Comparison of ENCODE assay signal across 8 cellular contexts in genomic region chr6:33427585-33428218, GRCh38. TPM values are rescaled to one million over a fixed set of nuclear protein-coding genes. Genes with fewer than 3 reads are reported as not detected.
DNase-seq lines count a peak whose midpoint lies in the region; FAIRE-seq and TF ChIP-seq lines count a peak whose summit lies in the region.

No MANE protein-coding gene starts in this region.

- no peaks in the 10 kb centered on the region for H4K20me1 ChIP-seq in mammary epithelial cell (ENCODE audit: insufficient read depth, low read length)
- H4K20me1 ChIP-seq in keratinocyte (ENCODE audit: control insufficient read depth, extremely low read depth, insufficient read depth, low read length): no peaks in the 10 kb centered on the region

- no peaks in the 10 kb centered on the region for H3K27me3 Mint-ChIP-seq in T-helper 2 cell treated with Interferon-gamma antibody and Interleukin-4, amounts not matched to agents 5 μg/mL and 100 μg/mL, for 36 hours (ENCODE audit: low read depth)

- no peaks in the 10 kb centered on the region for H3K9me3 ChIP-seq in A673 (ENCODE audit: low read depth, low read length, poor library complexity, severe bottlenecking)
- H3K9me3 ChIP-seq in mammary epithelial cell (replicated peaks; ENCODE audit: insufficient read depth, low read length): no peaks in the 10 kb centered on the region
- no peaks in the 10 kb centered on the region for H3K9me3 ChIP-seq in keratinocyte (ENCODE audit: control insufficient read depth, low read depth, low read length)

- H3K4me1 Mint-ChIP-seq in T-helper 2 cell treated with Interferon-gamma antibody and Interleukin-4, amounts not matched to agents 5 μg/mL and 100 μg/mL, for 36 hours (ENCODE audit: low read depth): peaks cover 71% of the 10 kb centered on the region

- POLR2A ChIA-PET in A673 (lab: Charles Lee; ENCODE audit: low non-redundant PET): no interaction called here

- peak overlapping the region; percentile 93 for H3K4me2 ChIP-seq in mammary epithelial cell (ENCODE audit: insufficient read depth, low read depth, low read length)
- peak overlapping the region; percentile 89 for H3K4me2 ChIP-seq in keratinocyte (ENCODE audit: control insufficient read depth, extremely low read depth, insufficient read depth, low read depth, low read length)

- WGBS in mammary epithelial cell (ENCODE audit: low coverage, missing lambda C conversion rate): 0% methylated on average over 3 of the region's 79 CpGs

- H3K36me3 Mint-ChIP-seq in T-helper 2 cell treated with Interferon-gamma antibody and Interleukin-4, amounts not matched to agents 5 μg/mL and 100 μg/mL, for 36 hours (ENCODE audit: low read depth): peaks cover 25% of the 10 kb centered on the region

- H3K4me3 ChIP-seq in A673 (ENCODE audit: low read depth, low read length, poor library complexity, severe bottlenecking): peak overlapping the region; percentile 52
- H3K4me3 ChIP-seq in mammary epithelial cell (replicated peaks in 1 of 3; ENCODE audit: insufficient read depth in 1 of 3, low read depth in 2 of 3, low read length in 3 of 3): peak overlapping the region; percentile 49 to 64 (median 56)
- peak overlapping the region; percentile 46 to 66 (median 59) for H3K4me3 ChIP-seq in keratinocyte (ENCODE audit: control insufficient read depth in 2 of 3, extremely low read depth in 1 of 3, insufficient read depth in 2 of 3, low read depth in 1 of 3, low read length in 3 of 3)

- peak; percentile 35 for DNase-seq in A673 (ENCODE audit: low spot score)
- peak; percentile 81 for DNase-seq in GM20000 (ENCODE audit: low spot score)
- DNase-seq in T-helper 2 cell treated with Interferon-gamma antibody and Interleukin-4, amounts not matched to agents 5 μg/mL and 100 μg/mL, for 36 hours (ENCODE audit: low spot score): peak; percentile 46
- DNase-seq in mammary epithelial cell: no peak
- DNase-seq in keratinocyte (ENCODE audit: low read depth, low spot score): no peak
- peak; percentile 37 to 54 for DNase-seq in stimulated activated CD4-positive, alpha-beta T cell treated with anti-CD3 and anti-CD28 coated beads, Interleukin-15, amount 100 ng/mL, for 1 hour (ENCODE audit: low read depth in 1 of 2, low spot score in 1 of 2)
- DNase-seq in GOT3 (lab: John Stamatoyannopoulos, UW): no peak
- DNase-seq in RKO (ENCODE audit: low spot score): no peak

- in situ Hi-C loops in mammary epithelial cell (cut with MboI; ENCODE audit: low sequenced_read_pairs in 2 of 2): loop anchor here in 1 of 2 donors (25.0 kb wide), 1 partner anchor 135 kb away; no protein-coding TSS in a partner anchor

- H2AFZ ChIP-seq in mammary epithelial cell (ENCODE audit: low read depth, low read length) (peak overlapping the region; percentile 87), keratinocyte (ENCODE audit: control insufficient read depth, low read length) (peak overlapping the region; percentile 47)

- H3K4me3 Mint-ChIP-seq in T-helper 2 cell treated with Interferon-gamma antibody and Interleukin-4, amounts not matched to agents 5 μg/mL and 100 μg/mL, for 36 hours: peak overlapping the region; percentile 96

- H3K27me3 ChIP-seq in A673 (replicated peaks; ENCODE audit: insufficient read depth, low read depth, low read length, poor library complexity) (no peaks in the 10 kb centered on the region), mammary epithelial cell (ENCODE audit: insufficient read depth, low read length) (no peaks in the 10 kb centered on the region), keratinocyte (ENCODE audit: control insufficient read depth, extremely low read depth, insufficient read depth, low read length) (no peaks in the 10 kb centered on the region)

- peaks cover 4% of the 10 kb centered on the region for H3K36me3 ChIP-seq in A673 (ENCODE audit: insufficient read depth, low read length, poor library complexity, severe bottlenecking)
- H3K36me3 ChIP-seq in mammary epithelial cell (ENCODE audit: insufficient read depth, low read length): no peaks in the 10 kb centered on the region
- no peaks in the 10 kb centered on the region for H3K36me3 ChIP-seq in keratinocyte (ENCODE audit: control insufficient read depth in 2 of 2, extremely low read depth in 1 of 2, insufficient read depth in 2 of 2, low read length in 2 of 2)

- FAIRE-seq in keratinocyte (lab: Jason Lieb, UNC): no peak

- peak overlapping the region; percentile 54 for H3K9ac ChIP-seq in mammary epithelial cell (ENCODE audit: insufficient read depth, low read length)
- peak overlapping the region; percentile 54 for H3K9ac ChIP-seq in keratinocyte (ENCODE audit: control insufficient read depth, extremely low read depth, insufficient read depth, low read length)

- peak overlapping the region; percentile 96 for H3K27ac Mint-ChIP-seq in T-helper 2 cell treated with Interferon-gamma antibody and Interleukin-4, amounts not matched to agents 5 μg/mL and 100 μg/mL, for 36 hours

- H3K27ac ChIP-seq in A673 (ENCODE audit: low read depth, low read length, poor library complexity, severe bottlenecking) (peak overlapping the region; percentile 65), mammary epithelial cell (ENCODE audit: insufficient read depth, low read depth, low read length) (peak overlapping the region; percentile 61), keratinocyte (ENCODE audit: control insufficient read depth, insufficient read depth, low read length) (no peak overlapping the region)

- dilution Hi-C loops in mammary epithelial cell (cut with HindIII; ENCODE audit: low sequenced_read_pairs) (loop anchor here (5.0 kb wide), 1 partner anchor 45 kb away; no protein-coding TSS in a partner anchor), keratinocyte (cut with MboI; ENCODE audit: extremely low pct_ligation_motif_present, low sequenced_read_pairs) (no loop called here)

- no TSS peak for BruUV-seq in A673 (replicated peaks; lab: Mats Ljungman, UMichigan)
- BruUV-seq in mammary epithelial cell (replicated peaks; lab: Mats Ljungman, UMichigan): no TSS peak

- H3K79me2 ChIP-seq in mammary epithelial cell (ENCODE audit: insufficient read depth, low read length): peaks cover 22% of the 10 kb centered on the region
- H3K79me2 ChIP-seq in keratinocyte (ENCODE audit: control insufficient read depth, insufficient read depth, low read length): peaks cover 6% of the 10 kb centered on the region

- no peaks in the 10 kb centered on the region for H3K9me1 ChIP-seq in keratinocyte (ENCODE audit: control insufficient read depth, extremely low read depth, insufficient read depth, low read length)

- H3K9me3 Mint-ChIP-seq in T-helper 2 cell treated with Interferon-gamma antibody and Interleukin-4, amounts not matched to agents 5 μg/mL and 100 μg/mL, for 36 hours: no peaks in the 10 kb centered on the region

- intact Hi-C loops in A673 (cut with micrococcal nuclease; ENCODE audit: unreplicated experiment): loop anchor here (2.0 to 10.0 kb wide), 4 partner anchors 37 to 453 kb away; partner anchors contain the start of genes KIFC1 and RGL2
- intact Hi-C loops in mammary epithelial cell (cut with micrococcal nuclease): loop anchor here (2.0 kb wide), 2 partner anchors 27 to 153 kb away; partner anchors contain the start of genes BAK1 and ZBTB9

- CTCF ChIA-PET in A673 (lab: Charles Lee): no interaction called here
- CTCF ChIA-PET in mammary epithelial cell (lab: Charles Lee; ENCODE audit: low non-redundant PET): no interaction called here

- peaks cover 63% of the 10 kb centered on the region for H3K4me1 ChIP-seq in A673 (ENCODE audit: insufficient read depth, low read length, poor library complexity, severe bottlenecking)
- H3K4me1 ChIP-seq in mammary epithelial cell (ENCODE audit: insufficient read depth, low read length): peaks cover 47% of the 10 kb centered on the region
- H3K4me1 ChIP-seq in keratinocyte (ENCODE audit: control insufficient read depth, extremely low read depth, insufficient read depth, low read length): peaks cover 47% of the 10 kb centered on the region

- TF ChIP-seq CTCF in A673 (conservative IDR thresholded peaks at IDR 0.05; ENCODE audit: low read depth, low read length) (no peak), GM20000 (IDR thresholded peaks at IDR 0.05; ENCODE audit: extremely low read depth, missing control alignments) (no peak), mammary epithelial cell (conservative IDR thresholded peaks at IDR 0.05 in 1 of 2, IDR thresholded peaks at IDR 0.05 in 1 of 2; ENCODE audit: extremely low read depth in 1 of 2, insufficient read depth in 1 of 2, low read depth in 1 of 2, low read length in 2 of 2) (no peak), keratinocyte (optimal IDR thresholded peaks at IDR 0.05 in 1 of 3, IDR thresholded peaks at IDR 0.05 in 1 of 3, conservative IDR thresholded peaks at IDR 0.05 in 1 of 3; ENCODE audit: extremely low read depth in 1 of 3, insufficient read depth in 2 of 3, low read length in 3 of 3) (peak in 1 of 3 experiments; percentile 10)

RNA-seq across cellular contexts. Expression of gene SYNGAP1, which starts 7.8 kb away (rescaled TPM):
- total RNA-seq in A673 (2021) (77.6 and 78.5 TPM in 2 replicates), mammary epithelial cell (10 to 100 TPM in 1 of 2 donors, 1 to 10 TPM in 1; 4.2 to 17.7 TPM)
- polyA plus RNA-seq in mammary epithelial cell (3.2 TPM), keratinocyte (2.1 to 2.9 TPM (median 2.8 TPM) in 3 replicates)
- polyA minus RNA-seq in mammary epithelial cell (1.8 TPM), keratinocyte (4.1 to 5.7 TPM (median 5.4 TPM) in 3 replicates)
- polyA plus RNA-seq in keratinocyte (2011; ENCODE audit: low read depth): 1.1 TPM
- 1.2 and 1.9 TPM in 2 replicates for polyA plus RNA-seq in keratinocyte (2011; cell fraction: cytosol; rRNA removed)
- polyA plus RNA-seq in keratinocyte (2011; cell fraction: nucleus; rRNA removed): 18.2 and 25.5 TPM in 2 replicates
- polyA plus RNA-seq in keratinocyte (2012; ENCODE audit: low replicate concordance): 3.4 and 10.9 TPM in 2 replicates
- polyA minus RNA-seq in keratinocyte (2011; cell fraction: cytosol; rRNA and poly(A)+ RNA removed): 0.96 TPM
- polyA minus RNA-seq in keratinocyte (2011; cell fraction: nucleus; rRNA and poly(A)+ RNA removed): 4.3 and 10.1 TPM in 2 replicates

RNA-seq across cellular contexts. Expression of gene CUTA, which starts 9.8 kb away (rescaled TPM):
- total RNA-seq in A673 (2021): 221 and 223 TPM in 2 replicates
- 100 to 1,000 TPM in 1 of 2 donors, 10 to 100 TPM in 1; 81.4 to 181 TPM for total RNA-seq in mammary epithelial cell
- 232 TPM for polyA plus RNA-seq in mammary epithelial cell
- polyA minus RNA-seq in mammary epithelial cell: 160 TPM
- polyA plus RNA-seq in keratinocyte: 119 to 246 TPM (median 178 TPM) in 3 replicates
- 13.0 TPM for polyA plus RNA-seq in keratinocyte (2011; ENCODE audit: low read depth)
- polyA plus RNA-seq in keratinocyte (2011; cell fraction: cytosol; rRNA removed): 222 and 276 TPM in 2 replicates
- 188 and 225 TPM in 2 replicates for polyA plus RNA-seq in keratinocyte (2011; cell fraction: nucleus; rRNA removed)
- 238 and 287 TPM in 2 replicates for polyA plus RNA-seq in keratinocyte (2012; ENCODE audit: low replicate concordance)
- 116 to 126 TPM (median 120 TPM) in 3 replicates for polyA minus RNA-seq in keratinocyte
- polyA minus RNA-seq in keratinocyte (2011; cell fraction: cytosol; rRNA and poly(A)+ RNA removed): 145 TPM
- polyA minus RNA-seq in keratinocyte (2011; cell fraction: nucleus; rRNA and poly(A)+ RNA removed): 53.3 and 55.0 TPM in 2 replicates

RNA-seq across cellular contexts. Expression of gene PHF1, which starts 16.9 kb away (rescaled TPM):
- total RNA-seq in A673 (2021): 53.5 and 56.1 TPM in 2 replicates
- total RNA-seq in mammary epithelial cell: 10 to 100 TPM; 15.7 to 31.7 TPM
- polyA plus RNA-seq in mammary epithelial cell: 19.0 TPM
- 56.0 TPM for polyA minus RNA-seq in mammary epithelial cell
- 15.2 to 17.1 TPM (median 15.8 TPM) in 3 replicates for polyA plus RNA-seq in keratinocyte
- 7.6 TPM for polyA plus RNA-seq in keratinocyte (2011; ENCODE audit: low read depth)
- polyA plus RNA-seq in keratinocyte (2011; cell fraction: cytosol; rRNA removed): 9.1 and 12.6 TPM in 2 replicates
- 50.2 and 55.7 TPM in 2 replicates for polyA plus RNA-seq in keratinocyte (2011; cell fraction: nucleus; rRNA removed)
- 12.6 and 24.1 TPM in 2 replicates for polyA plus RNA-seq in keratinocyte (2012; ENCODE audit: low replicate concordance)
- 7.9 to 14.9 TPM (median 11.1 TPM) in 3 replicates for polyA minus RNA-seq in keratinocyte
- polyA minus RNA-seq in keratinocyte (2011; cell fraction: cytosol; rRNA and poly(A)+ RNA removed): 9.2 TPM
- 5.5 and 10.0 TPM in 2 replicates for polyA minus RNA-seq in keratinocyte (2011; cell fraction: nucleus; rRNA and poly(A)+ RNA removed)

RNA-seq across cellular contexts. Expression of gene ZBTB9, which starts 26.7 kb away (rescaled TPM):
- 14.6 and 16.9 TPM in 2 replicates for total RNA-seq in A673 (2021)
- 10 to 100 TPM in 1 of 2 donors, 1 to 10 TPM in 1; 5.7 to 10.3 TPM for total RNA-seq in mammary epithelial cell
- 10.0 TPM for polyA plus RNA-seq in mammary epithelial cell
- polyA minus RNA-seq in mammary epithelial cell: 19.4 TPM
- polyA plus RNA-seq in keratinocyte: 6.8 to 9.9 TPM (median 7.8 TPM) in 3 replicates
- polyA plus RNA-seq in keratinocyte (2011; ENCODE audit: low read depth): 2.8 TPM
- polyA plus RNA-seq in keratinocyte (2011; cell fraction: cytosol; rRNA removed): 5.9 and 7.1 TPM in 2 replicates
- polyA plus RNA-seq in keratinocyte (2011; cell fraction: nucleus; rRNA removed): 12.3 and 13.0 TPM in 2 replicates
- polyA plus RNA-seq in keratinocyte (2012; ENCODE audit: low replicate concordance): 6.9 and 10.7 TPM in 2 replicates
- polyA minus RNA-seq in keratinocyte: 8.9 to 15.2 TPM (median 10.3 TPM) in 3 replicates
- 5.6 TPM for polyA minus RNA-seq in keratinocyte (2011; cell fraction: cytosol; rRNA and poly(A)+ RNA removed)
- 8.2 and 12.2 TPM in 2 replicates for polyA minus RNA-seq in keratinocyte (2011; cell fraction: nucleus; rRNA and poly(A)+ RNA removed)

RNA-seq across cellular contexts. Expression of gene KIFC1, which starts 36.1 kb away (rescaled TPM):
- total RNA-seq in A673 (2021) (123 and 133 TPM in 2 replicates), mammary epithelial cell (10 to 100 TPM in 1 of 2 donors, 1 to 10 TPM in 1; 2.8 to 36.7 TPM)
- polyA plus RNA-seq in mammary epithelial cell (47.5 TPM), keratinocyte (5.7 to 20.0 TPM (median 17.3 TPM) in 3 replicates)
- polyA minus RNA-seq in mammary epithelial cell (45.2 TPM), keratinocyte (5.1 to 15.2 TPM (median 13.9 TPM) in 3 replicates)
- 0.61 TPM for polyA plus RNA-seq in keratinocyte (2011; ENCODE audit: low read depth)
- polyA plus RNA-seq in keratinocyte (2011; cell fraction: cytosol; rRNA removed): 3.5 and 5.2 TPM in 2 replicates
- 6.6 and 7.9 TPM in 2 replicates for polyA plus RNA-seq in keratinocyte (2011; cell fraction: nucleus; rRNA removed)
- 0.31 and 16.9 TPM in 2 replicates for polyA plus RNA-seq in keratinocyte (2012; ENCODE audit: low replicate concordance)
- polyA minus RNA-seq in keratinocyte (2011; cell fraction: cytosol; rRNA and poly(A)+ RNA removed): 5.8 TPM
- polyA minus RNA-seq in keratinocyte (2011; cell fraction: nucleus; rRNA and poly(A)+ RNA removed): 4.7 and 5.0 TPM in 2 replicates

Comparison
In these comparisons a context has a peak if more than half of its experiments do, and no peak if none do; other contexts are left out.
1. DNase-seq: peak in A673 (single experiment), GM20000 (single experiment), T-helper 2 cell treated with Interferon-gamma antibody and Interleukin-4, amounts not matched to agents 5 μg/mL and 100 μg/mL, for 36 hours (single experiment) and stimulated activated CD4-positive, alpha-beta T cell treated with anti-CD3 and anti-CD28 coated beads, Interleukin-15, amount 100 ng/mL, for 1 hour (2 of 2); none in mammary epithelial cell (single experiment), keratinocyte (single experiment), GOT3 (single experiment) and RKO (single experiment).
2. Peak in every context shown above with its lines, with median percentiles within 50 percentile points of each other: H3K4me3 ChIP-seq.